ENCODE assay signal across 20 cellular contexts in the genomic region with DNA sequence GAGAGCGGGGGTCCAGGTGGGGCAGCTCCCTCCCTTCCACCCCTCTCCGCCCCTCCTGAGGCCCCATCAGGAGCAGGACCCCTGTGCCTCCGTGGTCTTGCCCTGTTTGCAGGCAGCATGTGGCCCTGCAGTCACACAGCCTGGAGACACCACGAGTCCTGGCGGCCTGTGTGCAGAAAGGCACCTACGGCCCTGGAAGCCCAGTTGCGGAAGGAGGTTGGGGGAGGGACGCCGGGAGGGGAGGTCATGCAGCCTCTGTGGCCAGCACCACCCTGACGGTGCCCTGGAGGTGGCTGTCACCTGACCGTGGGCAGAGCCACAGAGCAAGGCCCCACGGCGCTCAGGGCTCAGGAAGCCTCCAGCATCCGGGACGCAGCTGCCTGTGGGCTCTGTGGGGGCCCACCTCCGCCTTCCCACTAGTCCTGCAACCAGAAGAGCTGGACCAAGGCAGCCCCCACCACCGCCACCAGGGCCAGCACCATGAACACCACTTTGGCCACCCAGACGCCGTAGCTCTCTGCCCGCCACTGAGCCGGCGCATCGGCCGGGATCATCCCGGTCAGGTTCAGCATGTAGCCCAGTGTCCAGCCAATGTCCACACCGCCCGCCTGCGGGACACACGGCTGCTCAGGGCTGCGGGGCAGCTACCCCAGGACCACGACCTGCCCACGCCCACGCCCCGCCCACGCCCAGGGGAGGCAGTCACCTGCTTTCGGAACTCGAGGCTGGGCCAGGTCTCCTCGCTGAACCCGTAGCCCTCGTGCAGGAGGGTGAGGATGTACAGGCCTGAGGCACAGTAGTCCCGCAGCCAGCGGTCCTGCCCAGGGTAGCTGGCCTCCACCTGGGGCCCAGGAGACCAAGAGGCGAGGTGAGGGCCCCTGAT. TPM values are rescaled to one million over a fixed set of nuclear protein-coding genes. Genes with fewer than 3 reads are reported as not detected.
DNase-seq lines count a peak whose midpoint lies in the region; ATAC-seq and TF ChIP-seq lines count a peak whose summit lies in the region.
"Had no signal": no experiment of that assay in that cellular context is flagged by ENCODE, and none has a peak within 500 bp of the region (broad histone marks: within the 10 kb centered on the region; RNA-seq: fewer than 3 reads in every experiment).

No MANE protein-coding gene starts in this region.

- H3K79me2 ChIP-seq in osteoblast (ENCODE audit: insufficient read depth, low read length) = no peaks in the 10 kb centered on the region

- DNase-seq in H7 (peak; percentile 53), heart left ventricle (peak in 3 of 5 donors; percentile 24 to 62 (median 25)), osteoblast (ENCODE audit: insufficient read length, low spot score, missing footprints) (peak; percentile 81), inferior parietal cortex (ENCODE audit: extremely low spot score) (no peak), MV-4-11 (lab: John Stamatoyannopoulos, UW) (no peak)
- DNase-seq in stimulated activated CD4-positive, alpha-beta T cell treated with anti-CD3 and anti-CD28 coated beads, Interleukin-4, amount 100 ng/mL, for 1 hour = no peak
- DNase-seq: activated CD4-positive, alpha-beta T cell treated with anti-CD3 and anti-CD28 coated beads, Interleukin-2, amount 50 U/mL, for 1 hour; activated naive CD4-positive, alpha-beta T cell treated with anti-CD3 and anti-CD28 coated beads, Interleukin-2, amount 50 U/mL, for 16 hours; activated T-cell treated with anti-CD3 and anti-CD28 coated beads, Interleukin-2, amount 50 U/mL, for 4 hours; AML-193; foreskin melanocyte; MG63; NCI-H187; NCI-H226; NK-92 treated with Interleukin-12 subunit alpha and Interleukin-12 subunit beta, amount 100 ng/mL, for 24 hours; stimulated activated CD4-positive, alpha-beta T cell treated with anti-CD3 and anti-CD28 coated beads, Interleukin-12 subunit alpha, Interleukin-12 subunit beta, amount 100 ng/mL, for 4 hours; tibial artery had no signal

- TF ChIP-seq CTCF in heart left ventricle (IDR thresholded peaks at IDR 0.05) (no peak), osteoblast (IDR thresholded peaks at IDR 0.05; ENCODE audit: extremely low read depth, low read depth, low read length) (no peak)

- H3K9me3 ChIP-seq in heart left ventricle (no peaks in the 10 kb centered on the region), osteoblast (ENCODE audit: low read depth, low read length) (no peaks in the 10 kb centered on the region)
- H3K9me3 ChIP-seq: MG63, tibial artery had no signal

- H4K20me1 ChIP-seq in osteoblast (ENCODE audit: insufficient read depth, low read length) = no peaks in the 10 kb centered on the region

- H3K36me3 ChIP-seq in H7 (replicated peaks; ENCODE audit: control insufficient read depth, insufficient read depth, low read length) (no peaks in the 10 kb centered on the region), heart left ventricle (no peaks in the 10 kb centered on the region), osteoblast (ENCODE audit: insufficient read depth, low read length) (no peaks in the 10 kb centered on the region)
- H3K36me3 ChIP-seq: MG63, tibial artery had no signal

- no peak for TF ChIP-seq POLR2A in heart left ventricle (IDR thresholded peaks at IDR 0.05)

- no peak overlapping the region for H2AFZ ChIP-seq in osteoblast (ENCODE audit: low read length)

- H3K4me3 ChIP-seq in H7 (ENCODE audit: insufficient read depth, low read depth, low read length) (no peak overlapping the region), heart left ventricle (no peak overlapping the region), osteoblast (ENCODE audit: insufficient read depth, low read length) (no peak overlapping the region)
- H3K4me3 ChIP-seq: MG63, tibial artery had no signal

- intact Hi-C loops in heart left ventricle (cut with DNase I) = no loop called here

- peaks cover 0 to 3% (median 0%) of the 10 kb centered on the region in 12 donors for H3K4me1 ChIP-seq in heart left ventricle
- peaks cover 8% of the 10 kb centered on the region for H3K4me1 ChIP-seq in osteoblast (ENCODE audit: insufficient read depth, low read length)

- H3K27ac ChIP-seq in heart left ventricle = no peak overlapping the region
- no peak overlapping the region for H3K27ac ChIP-seq in osteoblast (ENCODE audit: low read depth, low read length)
- H3K27ac ChIP-seq: tibial artery had no signal

- ATAC-seq in heart left ventricle = no peak
- ATAC-seq: activated T-cell treated with anti-CD3 and anti-CD28 coated beads, Interleukin-2, amount 50 U/mL, for 4 hours; stimulated activated effector memory CD8-positive, alpha-beta T cell treated with anti-CD3 and anti-CD28 coated beads, Interleukin-12 subunit alpha, Interleukin-12 subunit beta, amount 100 ng/mL, for 72 hours had no signal

- H3K27me3 ChIP-seq in H7 (ENCODE audit: control insufficient read depth, insufficient read depth, low read length) = no peaks in the 10 kb centered on the region
- peaks cover 0 to 9% (median 0%) of the 10 kb centered on the region in 9 donors for H3K27me3 ChIP-seq in heart left ventricle
- H3K27me3 ChIP-seq in osteoblast (ENCODE audit: insufficient read depth, low read length) = no peaks in the 10 kb centered on the region
- H3K27me3 ChIP-seq: MG63 had no signal

- WGBS in heart left ventricle, 4 donors = 85 to 93% (median 87%) methylated on average over 26 to 43 of the region's 43 CpGs

- H3K4me2 ChIP-seq in osteoblast (ENCODE audit: insufficient read depth, low read length) = no peak overlapping the region

RNA-seq across cellular contexts. Expression of a gene that starts 6.4 kb away (rescaled TPM):
- 0.55 and 0.76 TPM in 2 replicates for total RNA-seq in H7 (2014; rRNA removed; shearing (Covaris generic))
- not detected for total RNA-seq in heart left ventricle
- polyA plus RNA-seq in heart left ventricle = not detected
- total RNA-seq in osteoblast = not detected in 2 replicates
- total RNA-seq: activated T-cell treated with anti-CD3 and anti-CD28 coated beads, Interleukin-2, amount 50 U/mL, for 4 hours; lower leg skin; RPMI7951 had no signal

RNA-seq across cellular contexts. Expression of a gene that starts 11.5 kb away (rescaled TPM):
- 0.78 and 1.0 TPM in 2 replicates for total RNA-seq in H7 (2014; rRNA removed; shearing (Covaris generic))
- total RNA-seq in heart left ventricle (1 to 10 TPM in 8 of 9 donors, under 1 TPM in 1; 0.81 to 5.5 (median 2.7) TPM), osteoblast (0.36 and 0.88 TPM in 2 replicates)
- polyA plus RNA-seq in heart left ventricle = 1 to 10 TPM in 1 of 2 donors, under 1 TPM in 1; 0.44 to 4.1 TPM
- total RNA-seq: RPMI7951 had no signal

RNA-seq across cellular contexts. Expression of a gene that starts 11.8 kb away (rescaled TPM):
- 7.0 and 15.7 TPM in 2 replicates for total RNA-seq in H7 (2014; rRNA removed; shearing (Covaris generic))
- total RNA-seq in heart left ventricle (10 to 100 TPM in 2 of 9 donors, 1 to 10 TPM in 7; 4.1 to 12.9 (median 8.6) TPM), osteoblast (7.6 and 10.0 TPM in 2 replicates)
- 10 to 100 TPM in 1 of 2 donors, 1 to 10 TPM in 1; 5.6 to 15.2 TPM for polyA plus RNA-seq in heart left ventricle

RNA-seq across cellular contexts. Expression of a gene that starts 24.4 kb away (rescaled TPM):
- 37.9 and 39.0 TPM in 2 replicates for total RNA-seq in H7 (2014; rRNA removed; shearing (Covaris generic))
- 10 to 100 TPM in 8 of 9 donors, 1 to 10 TPM in 1; 7.5 to 21.0 (median 12.6) TPM for total RNA-seq in heart left ventricle
- polyA plus RNA-seq in heart left ventricle = 10 to 100 TPM; 17.3 to 22.1 TPM
- total RNA-seq in osteoblast = 19.2 and 22.4 TPM in 2 replicates

Comparison
In these comparisons a context has a peak if more than half of its experiments do, and no peak if none do; other contexts are left out.
1. DNase-seq: peak in H7 (single experiment), heart left ventricle (3 of 5) and osteoblast (single experiment); none in stimulated activated CD4-positive, alpha-beta T cell treated with anti-CD3 and anti-CD28 coated beads, Interleukin-4, amount 100 ng/mL, for 1 hour (single experiment), inferior parietal cortex (single experiment) and MV-4-11 (single experiment).